In the genomic region with DNA sequence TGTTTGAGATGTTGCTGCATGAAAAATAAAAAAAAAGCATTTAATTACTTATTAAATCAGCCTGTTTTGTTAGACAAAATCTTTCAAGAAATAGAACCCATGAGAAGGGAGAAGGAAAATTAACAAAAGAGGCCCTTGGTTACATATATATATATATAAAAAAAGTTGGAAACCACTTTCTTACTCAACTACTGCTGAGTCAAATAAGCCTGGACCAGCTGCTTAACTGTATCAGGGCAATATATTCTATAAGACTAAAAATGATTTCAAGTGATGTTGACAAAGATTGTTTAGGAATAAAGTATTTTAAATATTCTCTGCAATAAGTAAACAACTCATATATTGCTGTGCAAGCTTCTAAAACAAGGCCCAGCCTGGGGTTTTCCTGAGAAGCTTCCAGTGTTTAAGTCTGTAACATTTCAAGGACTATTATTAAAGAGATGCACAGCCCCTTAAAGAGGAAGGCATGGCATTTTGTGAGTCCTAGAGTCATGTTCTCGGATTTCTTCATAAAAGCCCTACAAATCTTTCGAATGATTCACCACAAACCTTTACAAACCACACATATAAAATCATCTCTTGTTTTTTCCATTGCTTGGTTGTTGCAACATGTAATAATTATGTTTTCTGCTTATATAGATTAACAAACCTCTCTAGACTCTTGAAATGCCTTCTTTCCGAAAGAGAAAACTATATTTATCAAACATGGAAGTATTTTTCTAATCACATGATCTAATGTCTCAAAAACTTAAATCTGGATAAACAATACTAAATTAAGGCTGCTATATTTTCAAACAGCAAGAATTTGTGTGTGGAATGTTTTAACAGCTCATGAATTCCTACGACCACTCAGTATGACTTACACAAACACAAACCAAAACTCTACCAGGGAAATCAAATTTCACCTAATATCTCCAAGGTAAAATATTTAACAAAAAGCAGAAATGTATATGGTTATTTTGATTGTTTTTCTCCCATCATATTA, we compare ENCODE assay signal across 12 cellular contexts. TPM values are rescaled to one million over a fixed set of nuclear protein-coding genes. Genes with fewer than 3 reads are reported as not detected.
DNase-seq lines count a peak whose midpoint lies in the region; ATAC-seq and TF ChIP-seq lines count a peak whose summit lies in the region.
"Had no signal": no experiment of that assay in that cellular context is flagged by ENCODE, and none has a peak within 500 bp of the region (broad histone marks: within the 10 kb centered on the region; RNA-seq: fewer than 3 reads in every experiment).

No MANE protein-coding gene starts in this region.

- 0% methylated on average over 1 of the region's 4 CpGs for WGBS in mesenchymal stem cell

- ATAC-seq in HG03139 (IDR thresholded peaks at IDR 0.05; ENCODE audit: unreplicated experiment) = no peak
- ATAC-seq: activated CD4-positive, CD25-positive, alpha-beta regulatory T cell treated with anti-CD3 and anti-CD28 coated beads, Interleukin-2, amount 50 U/mL, for 24 hours; activated T-helper 17 cell treated with anti-CD3 and anti-CD28 coated beads, Interleukin-2, amount 50 U/mL, for 72 hours had no signal

- TF ChIP-seq POLR2A in erythroblast (IDR thresholded peaks at IDR 0.05; ENCODE audit: low read length) = no peak

- no peak overlapping the region for H3K23ac ChIP-seq in mesenchymal stem cell (ENCODE audit: low read length in 2 of 2)

- TF ChIP-seq CTCF in AG09319 (IDR thresholded peaks at IDR 0.05; ENCODE audit: low read depth, low read length) = no peak

- H2BK5ac ChIP-seq in mesenchymal stem cell (ENCODE audit: low read depth, low read length, poor library complexity, severe bottlenecking) = no peak overlapping the region

- H3K4me3 ChIP-seq in mesenchymal stem cell (ENCODE audit: insufficient read depth in 1 of 2, low read depth in 1 of 2, low read length in 2 of 2) = no peak overlapping the region
- H3K4me3 ChIP-seq: skin epidermis had no signal

- H3K4ac ChIP-seq in mesenchymal stem cell (ENCODE audit: low read depth in 1 of 2, low read length in 2 of 2) = no peak overlapping the region

- H2BK12ac ChIP-seq in mesenchymal stem cell (ENCODE audit: low read length in 2 of 2) = no peak overlapping the region

- H4K8ac ChIP-seq in mesenchymal stem cell (ENCODE audit: low read length) = no peak overlapping the region

- H2BK120ac ChIP-seq in mesenchymal stem cell (ENCODE audit: low read depth, low read length) = no peak overlapping the region

- H3K4me1 ChIP-seq in mesenchymal stem cell (ENCODE audit: control insufficient read depth, insufficient read depth, low read depth, low read length) = peaks cover 13% of the 10 kb centered on the region

- peaks cover 2 to 5% of the 10 kb centered on the region in 2 experiments for H3K36me3 ChIP-seq in mesenchymal stem cell (ENCODE audit: control insufficient read depth in 1 of 2, insufficient read depth in 2 of 2, low read depth in 1 of 2, low read length in 2 of 2)

- H3K4me2 ChIP-seq in mesenchymal stem cell (ENCODE audit: low read length, poor library complexity, severe bottlenecking) = no peak overlapping the region

- no peak overlapping the region for H2AK5ac ChIP-seq in mesenchymal stem cell (ENCODE audit: low read length, severe bottlenecking)

- no peak overlapping the region for H2BK15ac ChIP-seq in mesenchymal stem cell (ENCODE audit: low read depth, poor library complexity, severe bottlenecking)

- H4K91ac ChIP-seq in mesenchymal stem cell (ENCODE audit: low read length) = no peak overlapping the region

- DNase-seq in AG09319 (ENCODE audit: extremely low read depth, low read depth) = peak; percentile 69
- peak; percentile 84 for DNase-seq in HS-5 (ENCODE audit: low read depth)
- peak; percentile 97 for DNase-seq in amniotic epithelial cell (ENCODE audit: low read depth)
- peak; percentile 87 for DNase-seq in mesenchymal stem cell
- no peak for DNase-seq in NCI-H1694 (lab: John Stamatoyannopoulos, UW)
- no peak for DNase-seq in SW 1271 (lab: John Stamatoyannopoulos, UW)
- no peak for DNase-seq in erythroblast (lab: John Stamatoyannopoulos, UW)
- DNase-seq: NCI-H187 had no signal

- no peak overlapping the region for H2AFZ ChIP-seq in mesenchymal stem cell (ENCODE audit: low read depth, low read length)

- peaks cover 20% of the 10 kb centered on the region for H3K79me1 ChIP-seq in mesenchymal stem cell (replicated peaks; ENCODE audit: low read length, poor library complexity, severe bottlenecking)

- no peak overlapping the region for H3K14ac ChIP-seq in mesenchymal stem cell (ENCODE audit: low read length in 2 of 2)

- peak overlapping the region; percentile 89 for H3K27ac ChIP-seq in mesenchymal stem cell (ENCODE audit: low read length, poor library complexity, severe bottlenecking)

- H3K9me3 ChIP-seq in mesenchymal stem cell (ENCODE audit: control insufficient read depth, low read length) = no peaks in the 10 kb centered on the region

- peak overlapping the region in 1 of 2 experiments; percentile 71 for H3K18ac ChIP-seq in mesenchymal stem cell (ENCODE audit: low read depth in 1 of 2, low read length in 2 of 2)

- no peaks in the 10 kb centered on the region for H3K27me3 ChIP-seq in mesenchymal stem cell (ENCODE audit: control insufficient read depth in 1 of 2, insufficient read depth in 1 of 2, low read length in 2 of 2)

- H3K9ac ChIP-seq in mesenchymal stem cell (ENCODE audit: low read length) = peak overlapping the region; percentile 60

RNA-seq across cellular contexts. Expression of a gene that starts 14.3 kb away (rescaled TPM):
- polyA plus RNA-seq in mesenchymal stem cell (2013, experiment 1 of 2) = 17.2 TPM
- 18.4 TPM for polyA plus RNA-seq in mesenchymal stem cell (2013, experiment 2 of 2)

Comparison
In these comparisons a context has a peak if more than half of its experiments do, and no peak if none do; other contexts are left out.
1. DNase-seq: peak in AG09319 (single experiment), HS-5 (single experiment), amniotic epithelial cell (single experiment) and mesenchymal stem cell (single experiment); none in NCI-H1694 (single experiment), SW 1271 (0 of 2) and erythroblast (0 of 2).